ENCODE assay signal across 11 cellular contexts in genomic region chr20:10708342-10709185, GRCh38. TPM values are rescaled to one million over a fixed set of nuclear protein-coding genes. Genes with fewer than 3 reads are reported as not detected.
DNase-seq lines count a peak whose midpoint lies in the region; ATAC-seq and TF ChIP-seq lines count a peak whose summit lies in the region.
"Had no signal": no experiment of that assay in that cellular context is flagged by ENCODE, and none has a peak within 500 bp of the region (broad histone marks: within the 10 kb centered on the region; RNA-seq: fewer than 3 reads in every experiment).

No MANE protein-coding gene starts in this region.

- CTCF ChIA-PET in WTC11 (lab: Charles Lee) = interaction anchor here (1.2 kb wide), 1 partner anchor 34 kb away, joined by 3 read pairs; the partner anchor contains the start of gene JAG1

- H3K4me3 ChIP-seq in fibroblast of villous mesenchyme (ENCODE audit: low read depth, low read length) (no peak overlapping the region), retinal pigment epithelial cell (ENCODE audit: low read length) (no peak overlapping the region)

- H3K4me3 Mint-ChIP-seq in WTC11 (no peak overlapping the region), CD14-positive monocyte (no peak overlapping the region)
- H3K4me3 Mint-ChIP-seq: activated T-helper 17 cell treated with anti-CD3 and anti-CD28 coated beads, Interleukin-2, amount 50 U/mL, for 72 hours; naive B cell had no signal

- peaks cover 13% of the 10 kb centered on the region for H3K9me3 Mint-ChIP-seq in WTC11
- peaks cover 2 to 13% (median 5%) of the 10 kb centered on the region in 7 donors for H3K9me3 Mint-ChIP-seq in CD14-positive monocyte

- no peak overlapping the region for H3K27ac Mint-ChIP-seq in WTC11
- H3K27ac Mint-ChIP-seq in CD14-positive monocyte = peak overlapping the region in 1 of 7 donors; percentile 2
- H3K27ac Mint-ChIP-seq: activated T-helper 17 cell treated with anti-CD3 and anti-CD28 coated beads, Interleukin-2, amount 50 U/mL, for 72 hours; naive B cell had no signal

- intact Hi-C loops in CD14-positive monocyte (cut with micrococcal nuclease) = no loop called here

- DNase-seq in GM04503 (ENCODE audit: low read depth) (peak; percentile 39), WTC11 (ENCODE audit: low spot score) (no peak), fibroblast of villous mesenchyme (ENCODE audit: low read depth) (peak; percentile 89), retinal pigment epithelial cell (ENCODE audit: low read depth) (peak; percentile 75), CD14-positive monocyte (ENCODE audit: low spot score) (no peak), NK-92 (lab: John Stamatoyannopoulos, UW; ENCODE audit: unreplicated experiment) (no peak)
- no peak for DNase-seq in stimulated activated CD4-positive, alpha-beta T cell treated with anti-CD3 and anti-CD28 coated beads, Interleukin-1b, Interleukin-23, amount 100 ng/mL, for 48 hours
- DNase-seq: naive B cell, RPMI8226 had no signal

- H3K27me3 Mint-ChIP-seq in WTC11 (ENCODE audit: low read depth) (no peaks in the 10 kb centered on the region), CD14-positive monocyte (ENCODE audit: low read depth in 3 of 3) (peaks cover under 1 to 4% (median 2%) of the 10 kb centered on the region in 3 donors)

- TF ChIP-seq CTCF in WTC11 (IDR thresholded peaks at IDR 0.05) = no peak
- TF ChIP-seq CTCF in fibroblast of villous mesenchyme (IDR thresholded peaks at IDR 0.05; ENCODE audit: insufficient read depth, low read depth, low read length) = no peak
- no peak for TF ChIP-seq CTCF in retinal pigment epithelial cell (conservative IDR thresholded peaks at IDR 0.05; ENCODE audit: low read depth, low read length)
- TF ChIP-seq CTCF in CD14-positive monocyte (IDR thresholded peaks at IDR 0.05) = no peak

- H3K4me1 Mint-ChIP-seq in WTC11 = peaks cover 4% of the 10 kb centered on the region
- no peaks in the 10 kb centered on the region for H3K4me1 Mint-ChIP-seq in CD14-positive monocyte
- H3K4me1 Mint-ChIP-seq: activated T-helper 17 cell treated with anti-CD3 and anti-CD28 coated beads, Interleukin-2, amount 50 U/mL, for 72 hours; naive B cell had no signal

- POLR2A ChIA-PET in WTC11 (lab: Charles Lee) = no interaction called here

- H3K36me3 Mint-ChIP-seq in WTC11 (no peaks in the 10 kb centered on the region), CD14-positive monocyte (no peaks in the 10 kb centered on the region)
- H3K36me3 Mint-ChIP-seq: naive B cell had no signal

- ATAC-seq in WTC11 (no peak), HG02623 (IDR thresholded peaks at IDR 0.05; ENCODE audit: unreplicated experiment) (no peak)
- ATAC-seq: activated T-helper 17 cell treated with anti-CD3 and anti-CD28 coated beads, Interleukin-2, amount 50 U/mL, for 72 hours had no signal

TF ChIP-seq in WTC11, 78 proteins besides CTCF, POLR2A, EP300 and RAD21:
- TF ChIP-seq NFYB (CRISPR knock-in tag; conservative IDR thresholded peaks at IDR 0.05; ENCODE audit: low read depth) (no peak), ZBTB21 (CRISPR knock-in tag; IDR thresholded peaks at IDR 0.05; ENCODE audit: borderline replicate concordance) (no peak), SMAD4 (CRISPR knock-in tag; IDR thresholded peaks at IDR 0.05) (no peak), GABPB1 (CRISPR knock-in tag; IDR thresholded peaks at IDR 0.05) (peak; percentile 66), SOX15 (CRISPR knock-in tag; IDR thresholded peaks at IDR 0.05) (no peak), IRF2 (CRISPR knock-in tag; IDR thresholded peaks at IDR 0.05; ENCODE audit: borderline replicate concordance, low read depth) (no peak), SP1 (CRISPR knock-in tag; conservative IDR thresholded peaks at IDR 0.05) (no peak)
- TF ChIP-seq, protein P1, sequence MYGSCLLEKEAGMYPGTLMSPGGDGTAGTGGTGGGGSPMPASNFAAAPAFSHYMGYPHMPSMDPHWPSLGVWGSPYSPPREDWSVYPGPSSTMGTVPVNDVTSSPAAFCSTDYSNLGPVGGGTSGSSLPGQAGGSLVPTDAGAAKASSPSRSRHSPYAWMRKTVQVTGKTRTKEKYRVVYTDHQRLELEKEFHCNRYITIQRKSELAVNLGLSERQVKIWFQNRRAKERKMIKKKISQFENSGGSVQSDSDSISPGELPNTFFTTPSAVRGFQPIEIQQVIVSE (CRISPR knock-in tag; IDR thresholded peaks at IDR 0.05; ENCODE audit: borderline replicate concordance) = no peak

RNA-seq across cellular contexts. Expression of gene JAG1, which starts 34.8 kb away (rescaled TPM):
- total RNA-seq in WTC11 (2021) (38.3 to 45.2 TPM (median 41.6 TPM) in 3 replicates), fibroblast of villous mesenchyme (12.1 and 16.1 TPM in 2 replicates)
- under 1 TPM; 0.70 to 0.85 TPM for polyA plus RNA-seq in CD14-positive monocyte

Comparison
In these comparisons a context has a peak if more than half of its experiments do, and no peak if none do; other contexts are left out.
1. DNase-seq: peak in GM04503 (single experiment), fibroblast of villous mesenchyme (single experiment) and retinal pigment epithelial cell (single experiment); none in WTC11 (single experiment), stimulated activated CD4-positive, alpha-beta T cell treated with anti-CD3 and anti-CD28 coated beads, Interleukin-1b, Interleukin-23, amount 100 ng/mL, for 48 hours (single experiment), CD14-positive monocyte (single experiment) and NK-92 (single experiment).